Comparison of ENCODE assay signal across 20 cellular contexts in the genomic region with DNA sequence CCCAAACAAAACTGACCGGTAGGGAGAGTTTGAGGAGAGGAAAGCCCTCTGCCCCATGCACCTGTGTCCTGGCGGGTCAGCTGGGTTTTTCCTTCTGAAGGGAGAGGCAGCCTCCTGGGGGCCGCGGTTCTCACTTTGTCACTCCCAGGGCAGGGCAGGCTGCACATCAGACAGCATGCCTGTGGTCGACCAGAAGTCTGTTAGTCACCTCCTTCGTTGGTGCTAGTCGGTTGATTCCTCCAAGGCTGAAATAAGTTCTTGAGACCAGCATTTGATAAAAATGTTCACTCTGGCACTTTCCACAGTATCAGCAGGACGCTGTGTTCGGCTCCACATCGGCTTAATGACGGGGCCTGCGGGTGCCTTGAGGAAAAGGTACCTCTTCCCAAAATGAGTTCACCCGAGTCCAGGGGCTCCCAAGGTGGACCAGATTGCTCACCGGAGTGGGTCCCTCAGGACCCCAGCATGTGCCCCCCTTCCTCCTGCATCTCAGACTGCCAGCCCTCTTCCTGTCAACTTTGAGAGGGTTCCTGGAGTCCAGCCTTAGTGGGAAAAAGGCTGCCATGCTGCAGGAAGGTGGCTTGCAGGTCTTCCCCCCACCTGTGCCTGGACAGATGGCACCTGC.
"Had no signal": no experiment of that assay in that cellular context is flagged by ENCODE, and none has a peak within 500 bp of the region (broad histone marks: within the 10 kb centered on the region; RNA-seq: fewer than 3 reads in every experiment).

No MANE protein-coding gene starts in this region.

- H3K9me3 ChIP-seq: SJSA1 had no signal

- H3K4me3 ChIP-seq: SJSA1, SK-N-MC had no signal

- H3K27ac ChIP-seq: SJSA1, SK-N-MC had no signal

- FAIRE-seq: RCC 7860 had no signal

- H3K27me3 ChIP-seq: SJSA1 had no signal

- H3K4me1 ChIP-seq: SJSA1 had no signal

- DNase-seq: KBM-7, MM.1S, NCI-H1092 treated with DMSO at 0.1 percent for 48 hours, NCI-H1436, NCI-H187, NCI-H2029, NCI-H2081 treated with DMSO at 0.1 percent for 48 hours, NCI-H2171, NCI-H226, NCI-H446, NCI-H510A, NCI-H524 treated with DMSO at 0.1 percent for 48 hours, NCI-H69, NCI-H774, Right ventricle myocardium superior, RPMI8226, SIG-M5 had no signal

- H3K36me3 ChIP-seq: SJSA1 had no signal
